In the genomic region with DNA sequence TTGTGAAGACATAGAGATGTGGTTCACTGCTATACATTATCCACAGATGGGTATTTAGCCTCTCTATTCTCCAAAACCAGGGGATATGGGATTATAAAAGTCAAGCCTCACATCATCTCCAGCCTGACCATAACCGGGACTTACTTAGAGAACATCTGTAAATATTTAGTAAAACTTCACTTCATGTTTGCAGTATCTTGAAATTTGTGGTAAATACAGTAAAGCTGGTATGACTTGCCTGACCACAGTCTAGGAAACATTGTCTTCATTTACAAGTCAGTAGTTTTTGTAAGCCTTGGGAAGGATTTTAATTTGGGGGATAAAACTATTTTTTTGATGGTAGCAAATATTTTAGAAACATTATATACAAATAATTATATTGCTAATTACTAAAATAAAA, we compare ENCODE assay signal across 16 cellular contexts.
DNase-seq lines count a peak whose midpoint lies in the region; ATAC-seq and TF ChIP-seq lines count a peak whose summit lies in the region.
"Had no signal": no experiment of that assay in that cellular context is flagged by ENCODE, and none has a peak within 500 bp of the region (broad histone marks: within the 10 kb centered on the region; RNA-seq: fewer than 3 reads in every experiment).

No MANE protein-coding gene starts in this region.

- in situ Hi-C loops in GM23248 (cut with MboI) (no loop called here), astrocyte of the spinal cord (cut with HindIII; ENCODE audit: low sequenced_read_pairs) (no loop called here)

- H3K9me2 ChIP-seq in GM23248 (ENCODE audit: insufficient read depth), result no peaks in the 10 kb centered on the region
- no peaks in the 10 kb centered on the region for H3K9me2 ChIP-seq in MM.1S (replicated peaks; ENCODE audit: insufficient read depth, low read length)

- ATAC-seq in GM21825 (IDR thresholded peaks at IDR 0.05; ENCODE audit: unreplicated experiment), result no peak
- no peak for ATAC-seq in GM19397 (IDR thresholded peaks at IDR 0.05; ENCODE audit: unreplicated experiment)

- H3F3A ChIP-seq in GM23248 (ENCODE audit: insufficient read depth) (peaks cover 24% of the 10 kb centered on the region), MM.1S (ENCODE audit: insufficient read depth, low read length) (no peaks in the 10 kb centered on the region)

- TF ChIP-seq CTCF in astrocyte of the spinal cord (IDR thresholded peaks at IDR 0.05; ENCODE audit: low read depth, low read length), result no peak
- no peak for TF ChIP-seq CTCF in fibroblast of the aortic adventitia (IDR thresholded peaks at IDR 0.05; ENCODE audit: insufficient read depth, low read length)
- TF ChIP-seq CTCF in esophagus squamous epithelium (IDR thresholded peaks at IDR 0.05), result no peak
- TF ChIP-seq CTCF in MM.1S (IDR thresholded peaks at IDR 0.05; ENCODE audit: low read length), result no peak

- intact Hi-C loops in esophagus squamous epithelium (cut with DNase I), result no loop called here

- H4K20me1 ChIP-seq in GM23248 (ENCODE audit: insufficient read depth), result no peaks in the 10 kb centered on the region
- H4K20me1 ChIP-seq in MM.1S (ENCODE audit: insufficient read depth, low read length), result no peaks in the 10 kb centered on the region
- H4K20me1 ChIP-seq: BLaER1 treated with 17β-estradiol and CSF1 and Interleukin-3, amounts not matched to agents 10 nM and 100 nM had no signal

- H3K9me3 ChIP-seq in GM23248 (ENCODE audit: low read depth) (no peaks in the 10 kb centered on the region), esophagus squamous epithelium (no peaks in the 10 kb centered on the region), MM.1S (replicated peaks; ENCODE audit: insufficient read depth, low read length) (no peaks in the 10 kb centered on the region)
- H3K9me3 ChIP-seq: BLaER1 treated with 17β-estradiol and CSF1 and Interleukin-3, amounts not matched to agents 10 nM and 100 nM; SJSA1 had no signal

- H3K27ac ChIP-seq in GM23248, result no peak overlapping the region; the same call in 1 of the 2 replicates
- no peak overlapping the region for H3K27ac ChIP-seq in esophagus squamous epithelium
- H3K27ac ChIP-seq in MM.1S (ENCODE audit: low read length), result no peak overlapping the region
- H3K27ac ChIP-seq: BLaER1 treated with 17β-estradiol and CSF1 and Interleukin-3, amounts not matched to agents 10 nM and 100 nM; SJSA1 had no signal

- 28 to 38% methylated on average over 1 of the region's 1 CpG for WGBS in GM23248 (ENCODE audit: low coverage in 1 of 2, low lambda C conversion rate in 2 of 2, missing lambda C conversion rate in 2 of 2), 2 experiments
- 58 to 85% methylated on average over 1 of the region's 1 CpG for WGBS in esophagus squamous epithelium, 2 donors

- H3K4me2 ChIP-seq in GM23248 (ENCODE audit: unreplicated experiment) (no peak overlapping the region), MM.1S (ENCODE audit: low read depth, low read length) (no peak overlapping the region)
- H3K4me2 ChIP-seq: BLaER1 treated with 17β-estradiol and CSF1 and Interleukin-3, amounts not matched to agents 10 nM and 100 nM had no signal

- H3K4me3 ChIP-seq in GM23248, result no peak overlapping the region
- no peak overlapping the region for H3K4me3 ChIP-seq in astrocyte of the spinal cord (ENCODE audit: low read depth, low read length)
- H3K4me3 ChIP-seq in fibroblast of the aortic adventitia (ENCODE audit: low read depth, low read length), result no peak overlapping the region
- H3K4me3 ChIP-seq in esophagus squamous epithelium, result no peak overlapping the region
- H3K4me3 ChIP-seq in MM.1S (ENCODE audit: low read length), result no peak overlapping the region
- H3K4me3 ChIP-seq: BLaER1 treated with 17β-estradiol and CSF1 and Interleukin-3, amounts not matched to agents 10 nM and 100 nM; SJSA1 had no signal

- DNase-seq in GM23248 (peak; percentile 57), astrocyte of the spinal cord (ENCODE audit: low read depth, low spot score) (peak; percentile 35), fibroblast of the aortic adventitia (ENCODE audit: low read depth) (peak; percentile 14), esophagus squamous epithelium (lab: John Stamatoyannopoulos, UW) (no peak), MM.1S (no peak)
- DNase-seq: CD4-positive, alpha-beta memory T cell; DMS153; Karpas-422; NCI-H1694 treated with DMSO at 0.1 percent for 48 hours; NCI-H446; NCI-H526; OCI-M1 had no signal

- H3K79me2 ChIP-seq in GM23248 (ENCODE audit: insufficient read depth) (no peaks in the 10 kb centered on the region), MM.1S (ENCODE audit: low read length) (no peaks in the 10 kb centered on the region)

- H3K9ac ChIP-seq in GM23248, result no peak overlapping the region
- no peak overlapping the region for H3K9ac ChIP-seq in MM.1S (ENCODE audit: low read length)
- H3K9ac ChIP-seq: BLaER1 treated with 17β-estradiol and CSF1 and Interleukin-3, amounts not matched to agents 10 nM and 100 nM had no signal

- no peak for TF ChIP-seq POLR2A in esophagus squamous epithelium (IDR thresholded peaks at IDR 0.05)

- H3K27me3 ChIP-seq in GM23248 (replicated peaks; ENCODE audit: insufficient read depth) (no peaks in the 10 kb centered on the region), esophagus squamous epithelium (no peaks in the 10 kb centered on the region), MM.1S (replicated peaks; ENCODE audit: insufficient read depth, low read length) (no peaks in the 10 kb centered on the region)
- H3K27me3 ChIP-seq: BLaER1 treated with 17β-estradiol and CSF1 and Interleukin-3, amounts not matched to agents 10 nM and 100 nM; SJSA1 had no signal

- no peak overlapping the region for H2AFZ ChIP-seq in GM23248
- H2AFZ ChIP-seq in MM.1S (ENCODE audit: low read length), result no peak overlapping the region

- H3K4me1 ChIP-seq in GM23248 (ENCODE audit: insufficient read depth), result peaks cover 24% of the 10 kb centered on the region
- no peaks in the 10 kb centered on the region for H3K4me1 ChIP-seq in esophagus squamous epithelium
- H3K4me1 ChIP-seq in MM.1S (ENCODE audit: low read length), result no peaks in the 10 kb centered on the region
- H3K4me1 ChIP-seq: BLaER1 treated with 17β-estradiol and CSF1 and Interleukin-3, amounts not matched to agents 10 nM and 100 nM; SJSA1 had no signal

- no peaks in the 10 kb centered on the region for H3K36me3 ChIP-seq in GM23248 (ENCODE audit: low read depth)
- H3K36me3 ChIP-seq in esophagus squamous epithelium, result no peaks in the 10 kb centered on the region
- H3K36me3 ChIP-seq in MM.1S (replicated peaks; ENCODE audit: insufficient read depth, low read length), result no peaks in the 10 kb centered on the region
- H3K36me3 ChIP-seq: BLaER1 treated with 17β-estradiol and CSF1 and Interleukin-3, amounts not matched to agents 10 nM and 100 nM; SJSA1 had no signal

Comparison
In these comparisons a context has a peak if more than half of its experiments do, and no peak if none do; other contexts are left out.
1. DNase-seq: peak in GM23248 (single experiment), astrocyte of the spinal cord (single experiment) and fibroblast of the aortic adventitia (single experiment); none in esophagus squamous epithelium (single experiment) and MM.1S (single experiment).